ENCODE assay signal across 6 cellular contexts in genomic region chr1:17490667-17491066, GRCh38. TPM values are rescaled to one million over a fixed set of nuclear protein-coding genes. Genes with fewer than 3 reads are reported as not detected.
"Had no signal": no experiment of that assay in that cellular context is flagged by ENCODE, and none has a peak within 500 bp of the region (broad histone marks: within the 10 kb centered on the region; RNA-seq: fewer than 3 reads in every experiment).

No MANE protein-coding gene starts in this region.

RNA-seq across cellular contexts. Expression of gene ARHGEF10L, which starts 48.8 kb away (rescaled TPM):
- total RNA-seq: activated naive CD4-positive, alpha-beta T cell treated with anti-CD3 and anti-CD28 coated beads for 36 hours; activated naive CD4-positive, alpha-beta T cell treated with anti-CD3 and anti-CD28 coated beads, Interleukin-2, amount 50 U/mL, for 72 hours; activated naive CD8-positive, alpha-beta T cell treated with anti-CD3 and anti-CD28 coated beads for 36 hours; activated T-cell treated with anti-CD3 and anti-CD28 coated beads, Interleukin-2, amount 50 U/mL, for 72 hours; activated T-helper 1 cell treated with anti-CD3 and anti-CD28 coated beads, Interleukin-12 subunit alpha, Interleukin-12 subunit beta, Interleukin-2, Interleukin-4 antibody, amounts not matched to agents 30 ng/mL and 10 ng/mL and 1 ng/mL, durations not matched to agents 14 hours and 24 hours and 36 hours; activated T-helper 17 cell treated with anti-CD3 and anti-CD28 coated beads, Interleukin-2, amount 50 U/mL, for 72 hours had no signal
